In the genomic region with DNA sequence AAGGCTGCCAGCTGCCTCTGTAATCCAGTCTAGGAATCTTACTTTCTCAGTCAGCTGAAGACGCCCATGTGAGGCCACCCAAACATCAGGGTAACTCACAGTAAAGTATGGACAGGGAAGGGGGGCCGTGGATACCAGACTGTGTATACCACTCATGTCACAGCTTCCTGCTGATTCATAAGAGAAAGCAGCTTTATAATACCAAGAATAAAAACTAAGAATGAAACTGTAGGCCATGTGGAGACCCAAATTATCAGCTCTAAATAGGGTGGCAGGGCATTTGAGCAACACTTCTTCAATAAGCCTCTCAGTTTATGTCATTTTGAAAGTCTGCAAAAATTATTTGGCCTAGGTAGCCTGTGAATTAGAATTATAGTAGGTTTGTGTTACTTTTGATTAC, we compare ENCODE assay signal across 11 cellular contexts.
DNase-seq lines count a peak whose midpoint lies in the region; ATAC-seq lines count a peak whose summit lies in the region.
"Had no signal": no experiment of that assay in that cellular context is flagged by ENCODE, and none has a peak within 500 bp of the region (broad histone marks: within the 10 kb centered on the region; RNA-seq: fewer than 3 reads in every experiment).

No MANE protein-coding gene starts in this region.

- no peak for DNase-seq in activated CD4-positive, CD25-positive, alpha-beta regulatory T cell treated with anti-CD3 and anti-CD28 coated beads, Interleukin-2, amount 50 U/mL, for 72 hours
- DNase-seq in activated naive CD8-positive, alpha-beta T cell treated with anti-CD3 and anti-CD28 coated beads, Interleukin-2, amount 50 U/mL, for 24 hours: peak; percentile 4
- DNase-seq in trophoblast cell: no peak
- DNase-seq in T1000 (lab: John Stamatoyannopoulos, UW): no peak
- no peak for DNase-seq in superior temporal gyrus (ENCODE audit: extremely low spot score)
- DNase-seq: activated gamma-delta T cell had no signal

- no peak overlapping the region for H4K91ac ChIP-seq in trophoblast cell (ENCODE audit: low read depth, low read length)

- H3K27me3 ChIP-seq in trophoblast cell (ENCODE audit: insufficient read depth, low read length): no peaks in the 10 kb centered on the region

- no peak overlapping the region for H3K23ac ChIP-seq in trophoblast cell (ENCODE audit: low read length)

- no peak overlapping the region for H2AK5ac ChIP-seq in trophoblast cell (ENCODE audit: low read length)

- H3K27ac ChIP-seq in trophoblast cell (ENCODE audit: low read depth, low read length): no peak overlapping the region
- H3K27ac ChIP-seq: 22Rv1 had no signal

- H4K8ac ChIP-seq in trophoblast cell (ENCODE audit: low read depth, low read length): no peak overlapping the region

- no peak overlapping the region for H3K14ac ChIP-seq in trophoblast cell (ENCODE audit: low read length)

- H3K36me3 Mint-ChIP-seq in activated naive CD8-positive, alpha-beta T cell treated with anti-CD3 and anti-CD28 coated beads, Interleukin-2, amount 50 U/mL, for 24 hours (ENCODE audit: low read depth): no peaks in the 10 kb centered on the region

- H2BK12ac ChIP-seq in trophoblast cell (ENCODE audit: low read length): no peak overlapping the region

- no peak overlapping the region for H4K12ac ChIP-seq in trophoblast cell (ENCODE audit: low read depth, low read length)

- H2BK5ac ChIP-seq in trophoblast cell (ENCODE audit: low read depth, low read length, poor library complexity): no peak overlapping the region

- no peak overlapping the region for H2AFZ ChIP-seq in trophoblast cell (ENCODE audit: insufficient read depth, low read length, poor library complexity)

- H3K36me3 ChIP-seq in trophoblast cell (ENCODE audit: control insufficient read depth in 1 of 2, insufficient read depth in 2 of 2, low read length in 2 of 2): peaks cover 3% of the 10 kb centered on the region in 2 experiments

- no peak overlapping the region for H3K18ac ChIP-seq in trophoblast cell (ENCODE audit: low read length)

- H3K4me1 Mint-ChIP-seq in activated naive CD8-positive, alpha-beta T cell treated with anti-CD3 and anti-CD28 coated beads, Interleukin-2, amount 50 U/mL, for 24 hours: peaks cover 3% of the 10 kb centered on the region

- no CpG with 5 or more reads among the region's 2 CpGs for WGBS in trophoblast cell (ENCODE audit: extremely low coverage, insufficient coverage, insufficient read length)

- peak; percentile 82 to 88 for ATAC-seq in activated CD4-positive, CD25-positive, alpha-beta regulatory T cell treated with anti-CD3 and anti-CD28 coated beads, Interleukin-2, amount 50 U/mL, for 24 hours
- ATAC-seq in GM21381 (IDR thresholded peaks at IDR 0.05; ENCODE audit: unreplicated experiment) (peak; percentile 95), HG03095 (IDR thresholded peaks at IDR 0.05; ENCODE audit: unreplicated experiment) (peak; percentile 97)
- peak; percentile 94 for ATAC-seq in activated naive CD8-positive, alpha-beta T cell treated with anti-CD3 and anti-CD28 coated beads, Interleukin-2, amount 50 U/mL, for 24 hours
- ATAC-seq: SK-N-SH treated with all-trans-retinoic acid at 6 μM for 48 hours had no signal

- no peaks in the 10 kb centered on the region for H3K79me2 ChIP-seq in trophoblast cell (ENCODE audit: control insufficient read depth, insufficient read depth, low read length, poor library complexity)

- H3K9me3 ChIP-seq in trophoblast cell (ENCODE audit: insufficient read depth, low read depth, low read length): no peaks in the 10 kb centered on the region

- no peak overlapping the region for H2BK120ac ChIP-seq in trophoblast cell (ENCODE audit: insufficient read depth, low read length, poor library complexity)

- no peaks in the 10 kb centered on the region for H3K27me3 Mint-ChIP-seq in activated naive CD8-positive, alpha-beta T cell treated with anti-CD3 and anti-CD28 coated beads, Interleukin-2, amount 50 U/mL, for 24 hours

- H3K9me3 Mint-ChIP-seq in activated naive CD8-positive, alpha-beta T cell treated with anti-CD3 and anti-CD28 coated beads, Interleukin-2, amount 50 U/mL, for 24 hours: no peaks in the 10 kb centered on the region

- H3K4me1 ChIP-seq in trophoblast cell (ENCODE audit: control insufficient read depth in 1 of 2, insufficient read depth in 2 of 2, low read length in 2 of 2): no peaks in the 10 kb centered on the region

- no peak overlapping the region for H3K4ac ChIP-seq in trophoblast cell (ENCODE audit: low read depth, low read length)

- no peak overlapping the region for H3K4me2 ChIP-seq in trophoblast cell (ENCODE audit: low read length)

- H3K27ac Mint-ChIP-seq in activated naive CD8-positive, alpha-beta T cell treated with anti-CD3 and anti-CD28 coated beads, Interleukin-2, amount 50 U/mL, for 24 hours: no peak overlapping the region

- H3K9ac ChIP-seq in trophoblast cell (ENCODE audit: low read length): no peak overlapping the region

- H3K4me3 ChIP-seq in trophoblast cell (ENCODE audit: low read depth, low read length): no peak overlapping the region

- no peaks in the 10 kb centered on the region for H3K79me1 ChIP-seq in trophoblast cell (ENCODE audit: low read length)

- no peak overlapping the region for H3K4me3 Mint-ChIP-seq in activated naive CD8-positive, alpha-beta T cell treated with anti-CD3 and anti-CD28 coated beads, Interleukin-2, amount 50 U/mL, for 24 hours
